15 cellular contexts compared by ENCODE assay signal in genomic region chr7:11951909-11952308, GRCh38.
"Had no signal": no experiment of that assay in that cellular context is flagged by ENCODE, and none has a peak within 500 bp of the region (broad histone marks: within the 10 kb centered on the region; RNA-seq: fewer than 3 reads in every experiment).

No MANE protein-coding gene starts in this region.

- H3K4me1 ChIP-seq: foreskin keratinocyte, prostate gland, spleen, upper lobe of left lung had no signal

- H3K4me3 Mint-ChIP-seq: natural killer cell treated with Interleukin-12 subunit alpha and Interleukin-12 subunit beta and Interleukin-15 and Interleukin-18, amount 100 ng/mL, for 72 hours had no signal

- H3K27ac Mint-ChIP-seq: activated naive CD4-positive, alpha-beta T cell treated with anti-CD3 and anti-CD28 coated beads, Interleukin-2, amount 50 U/mL, for 72 hours; natural killer cell treated with Interleukin-12 subunit alpha and Interleukin-12 subunit beta and Interleukin-15 and Interleukin-18, amount 100 ng/mL, for 72 hours had no signal

- DNase-seq: activated CD4-positive, alpha-beta T cell treated with anti-CD3 and anti-CD28 coated beads for 4 hours; activated effector memory CD4-positive, alpha-beta T cell treated with Interleukin-2 at 50 U/mL for 16 hours; activated T-cell treated with anti-CD3 and anti-CD28 coated beads, Interleukin-2, amount 50 U/mL, for 1 hour; foreskin keratinocyte; occipital lobe; spleen; stimulated activated naive CD4-positive, alpha-beta T cell treated with Interleukin-2 at 50 U/mL for 16 hours; T-helper 9 cell; upper lobe of left lung had no signal

- ATAC-seq: foreskin keratinocyte; natural killer cell treated with Interleukin-12 subunit alpha and Interleukin-12 subunit beta and Interleukin-15 and Interleukin-18, amount 100 ng/mL, for 72 hours; sciatic nerve had no signal

- H3K27me3 ChIP-seq: cardiac muscle cell, foreskin keratinocyte, spleen, upper lobe of left lung had no signal

- H3K36me3 Mint-ChIP-seq: activated naive CD4-positive, alpha-beta T cell treated with anti-CD3 and anti-CD28 coated beads, Interleukin-2, amount 50 U/mL, for 72 hours; natural killer cell treated with Interleukin-12 subunit alpha and Interleukin-12 subunit beta and Interleukin-15 and Interleukin-18, amount 100 ng/mL, for 72 hours had no signal

- H3K36me3 ChIP-seq: cardiac muscle cell, prostate gland, spleen, upper lobe of left lung had no signal

- H3K9me3 ChIP-seq: prostate gland, upper lobe of left lung had no signal

- H3K27ac ChIP-seq: cardiac muscle cell, foreskin keratinocyte, prostate gland, spleen, upper lobe of left lung, VCaP had no signal

- H3K27me3 Mint-ChIP-seq: natural killer cell treated with Interleukin-12 subunit alpha and Interleukin-12 subunit beta and Interleukin-15 and Interleukin-18, amount 100 ng/mL, for 72 hours had no signal

- H3K4me3 ChIP-seq: cardiac muscle cell, prostate gland, spleen, upper lobe of left lung had no signal
